In the genomic region with DNA sequence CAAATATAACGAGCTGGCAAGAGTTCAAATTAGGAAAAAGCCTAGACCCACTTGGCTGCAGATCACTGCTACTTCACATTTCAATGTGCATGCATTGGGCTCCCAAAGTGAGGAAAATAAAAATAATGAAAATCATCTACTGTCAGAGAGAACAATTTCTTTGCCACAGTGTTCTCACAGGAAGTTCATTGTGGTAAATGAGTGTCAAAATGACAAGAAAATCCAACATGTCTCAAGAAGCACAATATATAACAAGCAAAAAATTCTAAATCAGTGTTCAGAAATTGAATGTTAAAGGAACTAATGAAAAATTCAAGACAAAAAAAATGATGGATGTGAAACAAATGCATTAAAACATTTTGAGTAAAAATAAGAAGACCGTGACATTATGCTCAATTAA, we compare ENCODE assay signal across 19 cellular contexts.
"Had no signal": no experiment of that assay in that cellular context is flagged by ENCODE, and none has a peak within 500 bp of the region (broad histone marks: within the 10 kb centered on the region; RNA-seq: fewer than 3 reads in every experiment).

No MANE protein-coding gene starts in this region.

- H3K4me3 ChIP-seq: MG63, SJSA1, SK-N-MC had no signal

- H3K9me3 ChIP-seq: MG63, SJSA1 had no signal

- H3K27ac ChIP-seq: SJSA1, SK-N-MC had no signal

- DNase-seq: Karpas-422, KBM-7, MG63, NCI-H1092, NCI-H1417, NCI-H1436 treated with DMSO at 0.1 percent for 48 hours, NCI-H1694, NCI-H1930, NCI-H2081, NCI-H2107, NCI-H2227 treated with DMSO at 0.1 percent for 48 hours, NCI-H524, NCI-H526 treated with DMSO at 0.1 percent for 48 hours, NCI-H774, Right ventricle myocardium superior, RPMI8226, SIG-M5 had no signal

- H3K27me3 ChIP-seq: MG63, SJSA1 had no signal

- H3K36me3 ChIP-seq: MG63, SJSA1 had no signal
